In the genomic region with DNA sequence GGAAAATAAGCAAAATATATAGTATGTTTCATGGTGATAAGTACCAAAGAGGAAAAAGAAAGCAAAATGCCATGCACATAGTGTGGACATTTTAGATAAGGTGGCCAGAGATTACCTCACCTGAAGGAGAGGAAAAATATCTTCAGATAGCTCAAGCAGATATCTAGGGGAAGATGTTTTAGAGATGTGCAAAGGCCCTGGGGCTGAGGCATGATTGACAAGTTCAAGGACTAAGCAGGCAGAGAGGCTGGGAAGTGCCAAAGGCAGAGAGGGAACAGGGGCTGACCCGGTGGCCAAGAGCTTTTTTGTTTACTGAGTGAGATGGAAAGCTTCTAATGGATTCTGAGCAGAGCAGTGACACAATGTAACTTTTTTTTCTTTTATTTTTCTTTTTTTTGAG, we compare ENCODE assay signal across 38 cellular contexts. TPM values are rescaled to one million over a fixed set of nuclear protein-coding genes. Genes with fewer than 3 reads are reported as not detected.
"Had no signal": no experiment of that assay in that cellular context is flagged by ENCODE, and none has a peak within 500 bp of the region (broad histone marks: within the 10 kb centered on the region; RNA-seq: fewer than 3 reads in every experiment).

No MANE protein-coding gene starts in this region.

- H3K4me1 ChIP-seq: ascending aorta had no signal

- DNase-seq: activated B cell treated with CpG ODN at 0.5 μM for 24 hours; activated CD4-positive, alpha-beta memory T cell treated with anti-CD3 and anti-CD28 coated beads, Interleukin-2, amount 10 ng/mL, durations not matched to agents 7 days and 5 days; activated CD4-positive, alpha-beta T cell treated with anti-CD3 and anti-CD28 coated beads for 48 hours; activated CD4-positive, alpha-beta T cell treated with anti-CD3 and anti-CD28 coated beads, Interleukin-2, amount 10 ng/mL, durations not matched to agents 7 days and 5 days; activated CD4-positive, alpha-beta T cell treated with anti-CD3 and anti-CD28 coated beads, Interleukin-2, amount 50 U/mL, for 48 hours; activated CD4-positive, CD25-positive, alpha-beta regulatory T cell treated with anti-CD3 and anti-CD28 coated beads, Interleukin-2, amount 50 U/mL, for 72 hours; activated CD8-positive, alpha-beta memory T cell treated with anti-CD3 and anti-CD28 coated beads for 24 hours; activated CD8-positive, alpha-beta memory T cell treated with anti-CD3 and anti-CD28 coated beads, Interleukin-2, amount 10 ng/mL, durations not matched to agents 7 days and 5 days; activated CD8-positive, alpha-beta memory T cell treated with anti-CD3 and anti-CD28 coated beads, Interleukin-2, amount 50 U/mL, for 48 hours; activated CD8-positive, alpha-beta T cell treated with anti-CD3 and anti-CD28 coated beads, Interleukin-2, amount 10 ng/mL, durations not matched to agents 7 days and 5 days; activated effector memory CD4-positive, alpha-beta T cell treated with Interleukin-2 at 50 U/mL for 16 hours; activated gamma-delta T cell; activated naive CD4-positive, alpha-beta T cell treated with anti-CD3 and anti-CD28 coated beads, Interleukin-2, amount 10 ng/mL, durations not matched to agents 7 days and 5 days; activated naive CD4-positive, alpha-beta T cell treated with Interleukin-2 at 50 U/mL for 16 hours; activated naive CD8-positive, alpha-beta T cell treated with anti-CD3 and anti-CD28 coated beads, Interleukin-2, amount 10 ng/mL, durations not matched to agents 7 days and 5 days; activated naive CD8-positive, alpha-beta T cell treated with anti-CD3 and anti-CD28 coated beads, Interleukin-2, amount 50 U/mL, for 24 hours; activated T-cell treated with anti-CD3 and anti-CD28 coated beads, Interleukin-2, amount 50 U/mL, for 24 hours; activated T-cell treated with anti-CD3 and anti-CD28 coated beads, Interleukin-2, amount 50 U/mL, for 48 hours; amygdala; anterior cingulate cortex; caudate nucleus; cerebellar nuclear complex; T-helper 1 cell; T-helper 2 cell; T-helper 9 cell had no signal

- H3K4me3 ChIP-seq: ascending aorta, cardiac muscle cell had no signal

- H3K4me3 Mint-ChIP-seq: activated B cell treated with CpG ODN at 0.5 μM for 24 hours; activated CD4-positive, alpha-beta memory T cell treated with anti-CD3 and anti-CD28 coated beads, Interleukin-2, amount 10 ng/mL, durations not matched to agents 7 days and 5 days; activated CD4-positive, alpha-beta T cell treated with anti-CD3 and anti-CD28 coated beads, Interleukin-2, amount 10 ng/mL, durations not matched to agents 7 days and 5 days; activated CD8-positive, alpha-beta memory T cell treated with anti-CD3 and anti-CD28 coated beads, Interleukin-2, amount 10 ng/mL, durations not matched to agents 7 days and 5 days; activated CD8-positive, alpha-beta T cell treated with anti-CD3 and anti-CD28 coated beads, Interleukin-2, amount 10 ng/mL, durations not matched to agents 7 days and 5 days; activated naive CD4-positive, alpha-beta T cell treated with anti-CD3 and anti-CD28 coated beads, Interleukin-2, amount 10 ng/mL, durations not matched to agents 7 days and 5 days; activated naive CD4-positive, alpha-beta T cell treated with anti-CD3 and anti-CD28 coated beads, Interleukin-2, amount 50 U/mL, for 24 hours; activated naive CD8-positive, alpha-beta T cell; activated naive CD8-positive, alpha-beta T cell treated with anti-CD3 and anti-CD28 coated beads, Interleukin-2, amount 10 ng/mL, durations not matched to agents 7 days and 5 days; activated naive CD8-positive, alpha-beta T cell treated with anti-CD3 and anti-CD28 coated beads, Interleukin-2, amount 50 U/mL, for 24 hours; activated T-cell treated with anti-CD3 and anti-CD28 coated beads, Interleukin-2, amount 50 U/mL, for 24 hours; brain; central memory CD8-positive, alpha-beta T cell; T-helper 1 cell treated with Interleukin-12 subunit alpha and Interleukin-12 subunit beta and Interleukin-4 antibody, amounts not matched to agents 30 μg/mL and 1 μg/mL, for 36 hours; T-helper 2 cell treated with Interferon-gamma antibody and Interleukin-4, amounts not matched to agents 5 μg/mL and 100 μg/mL, for 36 hours had no signal

- H3K27ac ChIP-seq: ascending aorta, cardiac muscle cell, VCaP had no signal

- H3K9me3 ChIP-seq: ascending aorta had no signal

- H3K9me3 Mint-ChIP-seq: activated B cell treated with CpG ODN at 0.5 μM for 24 hours; activated CD4-positive, alpha-beta memory T cell treated with anti-CD3 and anti-CD28 coated beads, Interleukin-2, amount 10 ng/mL, durations not matched to agents 7 days and 5 days; activated CD4-positive, alpha-beta T cell treated with anti-CD3 and anti-CD28 coated beads, Interleukin-2, amount 10 ng/mL, durations not matched to agents 7 days and 5 days; activated naive CD4-positive, alpha-beta T cell treated with anti-CD3 and anti-CD28 coated beads, Interleukin-2, amount 10 ng/mL, durations not matched to agents 7 days and 5 days; activated naive CD4-positive, alpha-beta T cell treated with anti-CD3 and anti-CD28 coated beads, Interleukin-2, amount 50 U/mL, for 24 hours; activated naive CD8-positive, alpha-beta T cell treated with anti-CD3 and anti-CD28 coated beads, Interleukin-2, amount 10 ng/mL, durations not matched to agents 7 days and 5 days; activated naive CD8-positive, alpha-beta T cell treated with anti-CD3 and anti-CD28 coated beads, Interleukin-2, amount 50 U/mL, for 24 hours; activated T-cell treated with anti-CD3 and anti-CD28 coated beads, Interleukin-2, amount 50 U/mL, for 24 hours; activated T-helper 2 cell treated with anti-CD3 and anti-CD28 coated beads, Interferon-gamma antibody, Interleukin-2, Interleukin-4, amounts not matched to agents 10 μg/mL and 5 μg/mL and 100 μg/mL, durations not matched to agents 14 hours and 24 hours and 36 hours; brain; central memory CD8-positive, alpha-beta T cell; T-helper 1 cell treated with Interleukin-12 subunit alpha and Interleukin-12 subunit beta and Interleukin-4 antibody, amounts not matched to agents 30 μg/mL and 1 μg/mL, for 36 hours; T-helper 2 cell treated with Interferon-gamma antibody and Interleukin-4, amounts not matched to agents 5 μg/mL and 100 μg/mL, for 36 hours had no signal

- H3K27me3 ChIP-seq: ascending aorta had no signal

- H3K36me3 Mint-ChIP-seq: activated CD8-positive, alpha-beta memory T cell treated with anti-CD3 and anti-CD28 coated beads, Interleukin-2, amount 10 ng/mL, durations not matched to agents 7 days and 5 days; activated naive CD4-positive, alpha-beta T cell treated with anti-CD3 and anti-CD28 coated beads, Interleukin-2, amount 10 ng/mL, durations not matched to agents 7 days and 5 days; activated naive CD4-positive, alpha-beta T cell treated with anti-CD3 and anti-CD28 coated beads, Interleukin-2, amount 50 U/mL, for 24 hours; activated naive CD8-positive, alpha-beta T cell; activated naive CD8-positive, alpha-beta T cell treated with anti-CD3 and anti-CD28 coated beads, Interleukin-2, amount 10 ng/mL, durations not matched to agents 7 days and 5 days; brain had no signal

- H3K36me3 ChIP-seq: ascending aorta, cardiac muscle cell had no signal

- H3K27ac Mint-ChIP-seq: activated B cell treated with CpG ODN at 0.5 μM for 24 hours; activated CD4-positive, alpha-beta memory T cell treated with anti-CD3 and anti-CD28 coated beads, Interleukin-2, amount 10 ng/mL, durations not matched to agents 7 days and 5 days; activated CD4-positive, alpha-beta T cell treated with anti-CD3 and anti-CD28 coated beads, Interleukin-2, amount 10 ng/mL, durations not matched to agents 7 days and 5 days; activated CD8-positive, alpha-beta memory T cell treated with anti-CD3 and anti-CD28 coated beads, Interleukin-2, amount 10 ng/mL, durations not matched to agents 7 days and 5 days; activated CD8-positive, alpha-beta T cell treated with anti-CD3 and anti-CD28 coated beads, Interleukin-2, amount 10 ng/mL, durations not matched to agents 7 days and 5 days; activated naive CD4-positive, alpha-beta T cell treated with anti-CD3 and anti-CD28 coated beads, Interleukin-2, amount 50 U/mL, for 24 hours; activated naive CD8-positive, alpha-beta T cell; activated naive CD8-positive, alpha-beta T cell treated with anti-CD3 and anti-CD28 coated beads, Interleukin-2, amount 10 ng/mL, durations not matched to agents 7 days and 5 days; activated naive CD8-positive, alpha-beta T cell treated with anti-CD3 and anti-CD28 coated beads, Interleukin-2, amount 50 U/mL, for 24 hours; activated T-cell treated with anti-CD3 and anti-CD28 coated beads, Interleukin-2, amount 50 U/mL, for 24 hours; activated T-helper 2 cell treated with anti-CD3 and anti-CD28 coated beads, Interferon-gamma antibody, Interleukin-2, Interleukin-4, amounts not matched to agents 10 μg/mL and 5 μg/mL and 100 μg/mL, durations not matched to agents 14 hours and 24 hours and 36 hours; T-helper 1 cell treated with Interleukin-12 subunit alpha and Interleukin-12 subunit beta and Interleukin-4 antibody, amounts not matched to agents 30 μg/mL and 1 μg/mL, for 36 hours; T-helper 2 cell treated with Interferon-gamma antibody and Interleukin-4, amounts not matched to agents 5 μg/mL and 100 μg/mL, for 36 hours had no signal

- H3K4me1 Mint-ChIP-seq: activated B cell treated with CpG ODN at 0.5 μM for 24 hours; activated CD4-positive, alpha-beta memory T cell treated with anti-CD3 and anti-CD28 coated beads, Interleukin-2, amount 10 ng/mL, durations not matched to agents 7 days and 5 days; activated CD4-positive, alpha-beta T cell treated with anti-CD3 and anti-CD28 coated beads, Interleukin-2, amount 10 ng/mL, durations not matched to agents 7 days and 5 days; activated CD8-positive, alpha-beta memory T cell treated with anti-CD3 and anti-CD28 coated beads, Interleukin-2, amount 10 ng/mL, durations not matched to agents 7 days and 5 days; activated naive CD4-positive, alpha-beta T cell treated with anti-CD3 and anti-CD28 coated beads, Interleukin-2, amount 10 ng/mL, durations not matched to agents 7 days and 5 days; activated naive CD4-positive, alpha-beta T cell treated with anti-CD3 and anti-CD28 coated beads, Interleukin-2, amount 50 U/mL, for 24 hours; activated naive CD8-positive, alpha-beta T cell treated with anti-CD3 and anti-CD28 coated beads, Interleukin-2, amount 50 U/mL, for 24 hours; central memory CD8-positive, alpha-beta T cell had no signal

- FAIRE-seq: bronchial epithelial cell, TTC549 had no signal

- ATAC-seq: activated CD8-positive, alpha-beta memory T cell treated with anti-CD3 and anti-CD28 coated beads, Interleukin-2, amount 10 ng/mL, durations not matched to agents 7 days and 5 days; activated CD8-positive, alpha-beta T cell treated with anti-CD3 and anti-CD28 coated beads, Interleukin-2, amount 10 ng/mL, durations not matched to agents 7 days and 5 days; activated naive CD8-positive, alpha-beta T cell treated with anti-CD3 and anti-CD28 coated beads, Interleukin-2, amount 50 U/mL, for 24 hours had no signal

RNA-seq across cellular contexts. Expression of a gene that starts 4.4 kb away (rescaled TPM):
- total RNA-seq: activated B cell treated with CpG ODN at 0.5 μM for 24 hours; activated CD4-positive, alpha-beta memory T cell treated with anti-CD3 and anti-CD28 coated beads, Interleukin-2, amount 10 ng/mL, durations not matched to agents 7 days and 5 days; activated CD4-positive, alpha-beta T cell treated with anti-CD3 and anti-CD28 coated beads, Interleukin-2, amount 10 ng/mL, durations not matched to agents 7 days and 5 days; activated CD8-positive, alpha-beta memory T cell treated with anti-CD3 and anti-CD28 coated beads, Interleukin-2, amount 10 ng/mL, durations not matched to agents 7 days and 5 days; activated CD8-positive, alpha-beta T cell treated with anti-CD3 and anti-CD28 coated beads, Interleukin-2, amount 10 ng/mL, durations not matched to agents 7 days and 5 days; activated naive CD8-positive, alpha-beta T cell treated with anti-CD3 and anti-CD28 coated beads, Interleukin-2, amount 10 ng/mL, durations not matched to agents 7 days and 5 days; activated T-helper 2 cell treated with anti-CD3 and anti-CD28 coated beads, Interferon-gamma antibody, Interleukin-2, Interleukin-4, amounts not matched to agents 10 μg/mL and 5 μg/mL and 100 μg/mL, durations not matched to agents 14 hours and 24 hours and 36 hours; ascending aorta; bronchial epithelial cell; cardiac muscle cell had no signal
- polyA plus RNA-seq: adipose tissue, cardiac muscle cell had no signal

RNA-seq across cellular contexts. Expression of a gene that starts 28.9 kb away (rescaled TPM):
- total RNA-seq: activated B cell treated with CpG ODN at 0.5 μM for 24 hours, ascending aorta, bronchial epithelial cell, cardiac muscle cell had no signal

RNA-seq across cellular contexts. Expression of a gene that starts 47.9 kb away (rescaled TPM):
- total RNA-seq: cardiac muscle cell had no signal
